In the genomic region with DNA sequence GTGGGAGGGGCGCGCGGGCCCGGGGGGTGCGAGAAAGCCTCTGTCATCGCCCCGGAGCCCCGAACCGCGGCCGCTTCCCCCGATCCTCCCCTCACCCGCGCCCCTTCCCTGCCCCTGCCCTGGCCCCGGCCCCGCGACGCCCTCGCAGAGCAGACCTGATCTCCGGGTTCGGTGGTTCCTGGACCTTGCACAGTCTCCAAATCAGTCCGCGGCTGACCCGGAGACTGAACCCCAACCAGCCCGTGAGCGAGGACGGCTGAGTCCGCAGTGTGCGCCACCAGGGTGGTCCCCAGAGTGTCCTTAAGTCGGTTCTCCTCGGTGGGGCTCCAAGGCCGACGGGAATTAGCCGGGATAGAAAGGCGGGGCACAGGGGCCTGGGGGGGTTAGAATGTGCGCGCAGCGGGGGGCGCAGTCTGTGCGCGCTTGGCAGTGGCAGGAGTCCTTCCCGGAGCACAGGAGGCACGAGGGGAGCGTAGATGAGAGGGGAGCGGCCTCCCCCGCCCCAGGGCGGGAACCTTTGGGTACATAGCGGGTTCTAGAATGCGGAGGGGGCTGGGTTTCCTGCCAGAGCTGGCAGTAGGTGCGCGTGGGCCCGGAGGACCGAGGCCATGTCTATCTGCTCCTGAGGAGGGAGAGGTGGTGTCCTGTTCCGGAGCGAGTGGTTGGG, we compare ENCODE assay signal across 8 cellular contexts. TPM values are rescaled to one million over a fixed set of nuclear protein-coding genes. Genes with fewer than 3 reads are reported as not detected.
A peak's percentile ranks its signal among the peaks of the same experiment; 100 is the strongest.
DNase-seq lines count a peak whose midpoint lies in the region; ATAC-seq and TF ChIP-seq lines count a peak whose summit lies in the region.

No MANE protein-coding gene starts in this region.

- peak; percentile 10 for ATAC-seq in HG03442 (IDR thresholded peaks at IDR 0.05; ENCODE audit: unreplicated experiment)

- peak overlapping the region; percentile 17 for H3K27ac Mint-ChIP-seq in osteocyte (ENCODE audit: unreplicated experiment)

- no peaks in the 10 kb centered on the region for H3K36me3 Mint-ChIP-seq in osteocyte (ENCODE audit: unreplicated experiment)

- no peaks in the 10 kb centered on the region for H3K9me3 Mint-ChIP-seq in osteocyte (ENCODE audit: unreplicated experiment)

- peaks cover 10% of the 10 kb centered on the region for H3K4me1 Mint-ChIP-seq in osteocyte (ENCODE audit: unreplicated experiment)

- TF ChIP-seq CTCF in GM12875 (IDR thresholded peaks at IDR 0.05; ENCODE audit: borderline replicate concordance, insufficient read depth, low read depth, low read length) (no peak), foreskin fibroblast (IDR thresholded peaks at IDR 0.05; ENCODE audit: low read depth, low read length) (no peak), osteocyte (IDR thresholded peaks at IDR 0.05) (no peak)

- DNase-seq in activated CD8-positive, alpha-beta memory T cell treated with anti-CD3 and anti-CD28 coated beads for 24 hours: peak; percentile 77
- DNase-seq in foreskin fibroblast: peak in 1 of 2 donors; percentile 40
- DNase-seq in osteocyte (ENCODE audit: extremely low spot score, unreplicated experiment): no peak
- no peak for DNase-seq in NCI-H1417 treated with DMSO at 0.1 percent for 48 hours (lab: John Stamatoyannopoulos, UW)
- DNase-seq in epidermal melanocyte (ENCODE audit: insufficient read length, low spot score): no peak
- no peak for DNase-seq in LoVo (ENCODE audit: low spot score)

- H3K27me3 Mint-ChIP-seq in osteocyte (ENCODE audit: unreplicated experiment): no peaks in the 10 kb centered on the region

- H3K4me3 Mint-ChIP-seq in osteocyte (ENCODE audit: unreplicated experiment): peak overlapping the region; percentile 80

- H3K4me3 ChIP-seq in GM12875 (ENCODE audit: low read depth, low read length) (peak overlapping the region; percentile 84), foreskin fibroblast (ENCODE audit: low read depth in 1 of 2, low read length in 2 of 2) (peak overlapping the region; percentile 61 to 69)

RNA-seq across cellular contexts. Expression of gene PKN3, which starts 0.8 kb away (rescaled TPM):
- 7.5 and 8.0 TPM in 2 replicates for total RNA-seq in osteocyte

RNA-seq across cellular contexts. Expression of gene SET, which starts 14.1 kb away (rescaled TPM):
- 381 and 382 TPM in 2 replicates for total RNA-seq in osteocyte

RNA-seq across cellular contexts. Expression of gene ZDHHC12, which starts 20.8 kb away (rescaled TPM):
- total RNA-seq in osteocyte: 24.7 and 24.8 TPM in 2 replicates

RNA-seq across cellular contexts. Expression of gene DYNC2I2, which starts 46.4 kb away (rescaled TPM):
- 62.5 and 68.6 TPM in 2 replicates for total RNA-seq in osteocyte
